In the genomic region with DNA sequence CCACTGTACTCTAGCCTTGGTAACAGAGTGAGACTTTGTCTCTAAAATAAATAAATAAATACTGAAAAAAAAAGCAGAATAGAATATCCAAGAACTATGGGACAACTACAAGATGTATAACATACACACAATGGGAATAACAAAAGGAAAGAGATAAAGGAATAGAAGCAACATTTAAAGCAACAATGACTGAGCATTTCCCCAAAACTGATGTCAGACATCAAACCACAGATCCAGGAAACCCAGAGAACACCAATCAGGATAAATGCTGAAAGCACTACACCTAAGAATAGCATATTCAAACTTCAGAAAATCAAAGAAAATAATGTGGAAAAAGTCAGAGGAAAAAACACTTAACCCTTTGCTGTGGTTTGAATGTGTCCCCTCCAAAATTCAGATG, we compare ENCODE assay signal across 23 cellular contexts.
"Had no signal": no experiment of that assay in that cellular context is flagged by ENCODE, and none has a peak within 500 bp of the region (broad histone marks: within the 10 kb centered on the region; RNA-seq: fewer than 3 reads in every experiment).

No MANE protein-coding gene starts in this region.

- DNase-seq: colonic mucosa; cortex of kidney; dermis blood vessel endothelial cell; dorsolateral prefrontal cortex; effector CD4-positive, alpha-beta T cell; effector CD8-positive, alpha-beta T cell; effector memory CD4-positive, alpha-beta T cell; effector memory CD8-positive, alpha-beta T cell; endodermal cell; erythroblast; esophagus squamous epithelium; foreskin fibroblast; foreskin keratinocyte; foreskin melanocyte; gastrocnemius medialis; glutamatergic neuron; head of caudate nucleus; heart left ventricle; heart right ventricle had no signal

- H3K4me3 ChIP-seq: colonic mucosa, coronary artery, dorsolateral prefrontal cortex, esophagus muscularis mucosa, esophagus squamous epithelium, gastrocnemius medialis, gastroesophageal sphincter, heart left ventricle, heart right ventricle had no signal

- H3K9me3 ChIP-seq: colonic mucosa, esophagus muscularis mucosa, esophagus squamous epithelium, gastrocnemius medialis had no signal

- H3K36me3 ChIP-seq: colonic mucosa, esophagus muscularis mucosa, esophagus squamous epithelium, gastrocnemius medialis, gastroesophageal sphincter, heart left ventricle, heart right ventricle had no signal

- H3K4me1 ChIP-seq: colonic mucosa, esophagus muscularis mucosa, foreskin keratinocyte, gastroesophageal sphincter, heart left ventricle had no signal

- H3K27ac ChIP-seq: colonic mucosa, coronary artery, dorsolateral prefrontal cortex, epithelial cell of prostate, esophagus muscularis mucosa, esophagus squamous epithelium, foreskin keratinocyte, gastrocnemius medialis, gastroesophageal sphincter, heart left ventricle, heart right ventricle had no signal
